In the genomic region with DNA sequence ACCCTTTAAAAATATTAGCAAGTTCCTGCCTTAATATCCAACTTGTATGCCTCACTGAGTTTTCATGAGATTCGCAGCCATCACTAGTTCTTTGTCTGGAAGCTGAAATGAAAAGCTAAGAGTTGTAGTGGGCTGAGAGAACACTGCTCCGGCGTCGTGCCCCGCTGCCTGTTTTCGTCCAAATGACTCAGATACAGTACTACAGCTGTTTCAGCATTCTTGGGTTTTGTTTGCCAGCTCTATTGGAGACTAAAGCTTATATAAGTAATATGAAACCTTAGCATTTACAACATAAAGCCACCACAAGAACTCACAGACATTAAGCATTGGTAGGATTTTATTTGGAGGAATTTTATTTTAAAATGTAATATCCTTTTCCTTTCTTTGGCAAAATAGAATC, we compare ENCODE assay signal across 1 cellular context.
TF ChIP-seq lines count a peak whose summit lies in the region.

No MANE protein-coding gene starts in this region.

TF ChIP-seq in IMR-90, 13 proteins besides CTCF, POLR2A, EP300 and RAD21 (continued from another document):
- no peak for TF ChIP-seq MAZ (IDR thresholded peaks at IDR 0.05; ENCODE audit: borderline replicate concordance, low read depth, low read length)
- no peak for TF ChIP-seq CHD1 (IDR thresholded peaks at IDR 0.05; ENCODE audit: low read depth, low read length)
